Comparison of ENCODE assay signal across 27 cellular contexts in the genomic region with DNA sequence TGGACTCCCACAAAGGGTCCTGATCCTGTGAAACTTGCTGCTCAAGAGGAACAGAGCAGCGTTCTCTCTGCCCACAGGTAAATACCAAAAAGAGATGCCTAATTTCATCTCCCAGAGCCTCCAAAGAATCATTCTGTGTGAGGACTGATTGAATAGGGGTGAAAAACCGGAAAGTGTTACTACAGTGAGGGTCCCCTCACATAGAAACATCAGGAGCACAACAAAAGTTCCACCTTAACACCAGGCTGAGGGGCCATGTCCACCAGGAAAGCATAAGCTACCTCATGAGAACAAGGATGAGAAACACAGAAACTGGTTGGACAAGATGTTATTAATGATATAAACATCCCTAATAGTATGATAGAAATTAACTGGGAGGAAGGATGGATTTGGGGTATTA.
"Had no signal": no experiment of that assay in that cellular context is flagged by ENCODE, and none has a peak within 500 bp of the region (broad histone marks: within the 10 kb centered on the region; RNA-seq: fewer than 3 reads in every experiment).

No MANE protein-coding gene starts in this region.

- H3K4me3 ChIP-seq: neural progenitor cell, ovary, psoas muscle, right lobe of liver, sigmoid colon, suprapubic skin, testis, tibial artery, transverse colon, upper lobe of right lung, uterus had no signal

- H3K4me1 ChIP-seq: parathyroid adenoma, psoas muscle, sigmoid colon, suprapubic skin, testis, tibial artery, transverse colon, upper lobe of right lung, uterus had no signal

- H3K9ac ChIP-seq: neural progenitor cell, parathyroid adenoma had no signal

- H3K36me3 ChIP-seq: neural progenitor cell, ovary, right lobe of liver, sigmoid colon, suprapubic skin, tibial artery, transverse colon, upper lobe of right lung, uterus had no signal

- H3K9me3 ChIP-seq: ovary, psoas muscle, right lobe of liver, sigmoid colon, suprapubic skin, testis, tibial artery, transverse colon, upper lobe of right lung, uterus had no signal

- H3K27ac ChIP-seq: neural progenitor cell, ovary, parathyroid adenoma, psoas muscle, right lobe of liver, sigmoid colon, suprapubic skin, testis, tibial artery, transverse colon, upper lobe of right lung, uterus had no signal

- H2AFZ ChIP-seq: neural progenitor cell, parathyroid adenoma had no signal

- H3K27me3 ChIP-seq: neural progenitor cell, ovary, right lobe of liver, sigmoid colon, suprapubic skin, testis, tibial artery, transverse colon, uterus had no signal

- ATAC-seq: natural killer cell; psoas muscle; right cardiac atrium; right lobe of liver; stimulated activated memory B cell treated with anti-CD40 and anti-IgM and Interleukin-4, amounts not matched to agents 10 μg/mL and 1 μg/mL and 100 μg/mL, for 72 hours; stimulated activated naive CD8-positive, alpha-beta T cell treated with anti-CD3 and anti-CD28 coated beads, Interleukin-15, amount 100 ng/mL, for 72 hours; stimulated activated naive CD8-positive, alpha-beta T cell treated with anti-CD3 and anti-CD28 coated beads, Interleukin-15, Interleukin-2, amounts not matched to agents 100 U/mL and 50 U/mL, for 24 hours; upper lobe of right lung had no signal

- DNase-seq: natural killer cell; occipital lobe; ovary; posterior cingulate gyrus; psoas muscle; right cardiac atrium; right lobe of liver; sigmoid colon; small intestine; stimulated activated CD4-positive, alpha-beta T cell treated with anti-CD3 and anti-CD28 coated beads, Interleukin-15, amount 100 ng/mL, for 24 hours; stimulated activated CD4-positive, alpha-beta T cell treated with anti-CD3 and anti-CD28 coated beads, Interleukin-2, amount 100 ng/mL, for 24 hours; stimulated activated CD4-positive, alpha-beta T cell treated with anti-CD3 and anti-CD28 coated beads, Interleukin-2, amount 100 ng/mL, for 48 hours; stimulated activated CD4-positive, alpha-beta T cell treated with anti-CD3 and anti-CD28 coated beads, Interleukin-4, amount 100 ng/mL, for 4 hours; stimulated activated CD8-positive, alpha-beta memory T cell treated with anti-CD3 and anti-CD28 coated beads, Interleukin-4, amount 100 ng/mL, for 48 hours; stimulated activated naive CD4-positive, alpha-beta T cell; stimulated activated naive CD8-positive, alpha-beta T cell treated with anti-CD3 and anti-CD28 coated beads, Interleukin-15, amount 100 ng/mL, for 72 hours; stimulated activated naive CD8-positive, alpha-beta T cell treated with anti-CD3 and anti-CD28 coated beads, Interleukin-15, Interleukin-2, amounts not matched to agents 100 U/mL and 50 U/mL, for 24 hours; substantia nigra; testis; tibial artery; transverse colon; upper lobe of right lung; uterus had no signal

- H3K79me2 ChIP-seq: parathyroid adenoma had no signal

- H3K4me2 ChIP-seq: neural progenitor cell had no signal

- FAIRE-seq: small intestine had no signal
